10 cellular contexts compared by ENCODE assay signal in the genomic region with DNA sequence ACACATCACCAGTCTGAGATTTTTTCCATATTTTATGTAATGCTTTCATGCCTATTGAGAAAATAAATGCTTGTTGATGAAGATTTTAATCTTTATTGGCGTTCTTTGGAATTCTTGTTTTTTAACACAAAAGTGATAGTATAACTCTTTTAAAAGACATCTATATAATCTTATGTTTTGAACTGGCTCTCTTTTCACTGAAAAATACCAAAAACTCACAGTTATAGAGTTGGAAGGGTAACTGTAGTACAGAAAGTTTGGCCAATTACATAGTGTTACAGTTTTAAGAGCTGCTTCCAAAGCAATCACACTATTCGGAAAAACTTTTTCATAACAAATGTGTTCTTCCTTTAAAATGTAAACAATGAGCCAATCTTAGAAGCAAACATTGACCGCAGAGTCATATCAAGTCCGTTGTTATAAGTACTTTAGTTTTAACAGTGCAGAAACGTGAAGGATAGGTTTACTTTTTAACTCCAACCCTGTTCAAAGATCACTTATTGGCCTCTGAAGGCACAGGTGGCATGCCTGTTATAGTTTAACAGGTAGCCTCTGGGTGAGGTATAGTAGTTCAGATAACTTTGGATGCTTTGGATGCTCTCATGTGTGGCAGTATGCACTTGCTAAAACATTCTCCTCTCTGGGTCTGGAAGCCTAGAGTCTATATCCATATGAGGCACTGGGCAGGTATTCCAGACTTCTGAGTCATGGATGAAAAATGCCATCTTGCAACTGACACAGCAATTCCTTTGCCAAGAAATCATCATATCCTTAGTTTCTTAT. TPM values are rescaled to one million over a fixed set of nuclear protein-coding genes. Genes with fewer than 3 reads are reported as not detected.
DNase-seq lines count a peak whose midpoint lies in the region; ATAC-seq, FAIRE-seq and TF ChIP-seq lines count a peak whose summit lies in the region.
"Had no signal": no experiment of that assay in that cellular context is flagged by ENCODE, and none has a peak within 500 bp of the region (broad histone marks: within the 10 kb centered on the region; RNA-seq: fewer than 3 reads in every experiment).

No MANE protein-coding gene starts in this region.

- H3K27ac ChIP-seq in A549 (peak overlapping the region; percentile 81 to 84), IMR-90 (ENCODE audit: insufficient read depth, low read length) (peak overlapping the region; percentile 50), mesenchymal stem cell (ENCODE audit: low read length, poor library complexity, severe bottlenecking) (peak overlapping the region; percentile 92)
- H3K27ac ChIP-seq: BLaER1 had no signal

- CTCF ChIA-PET in A549 (lab: Yijun Ruan, JAX) (interaction anchor here (1.0 to 1.7 kb wide), 2 partner anchors 10 to 12 kb away, joined by 3 to 4 read pairs; no protein-coding TSS in a partner anchor), IMR-90 (lab: Yijun Ruan, JAX) (no interaction called here)

- peak overlapping the region; percentile 1; the same call in 1 of the 3 replicates for H3K4me3 ChIP-seq in A549
- H3K4me3 ChIP-seq in IMR-90 (ENCODE audit: insufficient read depth, low read depth, low read length): no peak overlapping the region; the same call in 1 of the 2 replicates
- no peak overlapping the region for H3K4me3 ChIP-seq in mesenchymal stem cell (ENCODE audit: insufficient read depth in 1 of 2, low read depth in 1 of 2, low read length in 2 of 2)
- H3K4me3 ChIP-seq: BLaER1 had no signal

- H4K20me1 ChIP-seq in IMR-90 (ENCODE audit: insufficient read depth, low read length): no peaks in the 10 kb centered on the region
- H4K20me1 ChIP-seq: BLaER1 had no signal

- no TSS peak for BruUV-seq in IMR-90 (replicated peaks; lab: Mats Ljungman, UMichigan)

- peak overlapping the region; percentile 78; the same call in 1 of the 2 replicates for H3K23ac ChIP-seq in IMR-90 (ENCODE audit: low read depth, low read length)
- no peak overlapping the region for H3K23ac ChIP-seq in mesenchymal stem cell (ENCODE audit: low read length in 2 of 2)

- peak in 1 of 2 experiments; percentile 33; a peak in 3 of 5 replicates for TF ChIP-seq RAD21 in A549 (conservative IDR thresholded peaks at IDR 0.05 in 1 of 2, IDR thresholded peaks at IDR 0.05 in 1 of 2)
- no peak for TF ChIP-seq RAD21 in IMR-90 (IDR thresholded peaks at IDR 0.05; ENCODE audit: low read length)

- intact Hi-C loops in IMR-90 (cut with micrococcal nuclease): no loop called here

- peak overlapping the region; percentile 89 for H2BK5ac ChIP-seq in IMR-90 (ENCODE audit: low read depth, low read length, poor library complexity, severe bottlenecking)
- H2BK5ac ChIP-seq in mesenchymal stem cell (ENCODE audit: low read depth, low read length, poor library complexity, severe bottlenecking): no peak overlapping the region

- ATAC-seq in A549: peak; percentile 61 to 78
- ATAC-seq in IMR-90 (ENCODE audit: low read depth): peak; percentile 74

- H3K27me3 ChIP-seq in IMR-90 (ENCODE audit: control insufficient read depth, insufficient read depth, low read length) (no peaks in the 10 kb centered on the region), mesenchymal stem cell (ENCODE audit: control insufficient read depth in 1 of 2, insufficient read depth in 1 of 2, low read length in 2 of 2) (no peaks in the 10 kb centered on the region)
- H3K27me3 ChIP-seq: BLaER1 had no signal

- H3K36me3 ChIP-seq in IMR-90 (ENCODE audit: control insufficient read depth, insufficient read depth, low read length): no peaks in the 10 kb centered on the region
- H3K36me3 ChIP-seq in mesenchymal stem cell (ENCODE audit: control insufficient read depth in 1 of 2, insufficient read depth in 2 of 2, low read depth in 1 of 2, low read length in 2 of 2): no peaks in the 10 kb centered on the region
- H3K36me3 ChIP-seq: BLaER1 had no signal

- H3K4ac ChIP-seq in IMR-90 (ENCODE audit: low read depth, low read length): peak overlapping the region; percentile 71; the same call in 1 of the 2 replicates
- no peak overlapping the region for H3K4ac ChIP-seq in mesenchymal stem cell (ENCODE audit: low read depth in 1 of 2, low read length in 2 of 2)

- dilution Hi-C loops in IMR-90 (cut with HindIII; ENCODE audit: low sequenced_read_pairs, unreplicated experiment): no loop called here

- H2BK120ac ChIP-seq in IMR-90 (ENCODE audit: low read depth, low read length) (peak overlapping the region; percentile 92), mesenchymal stem cell (ENCODE audit: low read depth, low read length) (no peak overlapping the region)

- peak; percentile 67 to 98 for DNase-seq in A549 (ENCODE audit: low read depth in 1 of 2, low spot score in 1 of 2)
- DNase-seq in IMR-90: peak; percentile 93
- DNase-seq in dermis blood vessel endothelial cell: peak; percentile 94
- DNase-seq in mesenchymal stem cell: peak; percentile 82
- no peak for DNase-seq in RPMI8226
- DNase-seq in middle frontal gyrus (ENCODE audit: extremely low spot score, low spot score): no peak
- no peak for DNase-seq in NCI-H1694 treated with DMSO at 0.1 percent for 48 hours (lab: John Stamatoyannopoulos, UW)
- no peak for DNase-seq in stimulated activated CD4-positive, alpha-beta T cell treated with anti-CD3 and anti-CD28 coated beads, Interleukin-2, amount 100 ng/mL, for 24 hours
- DNase-seq: NCI-H1436 treated with DMSO at 0.1 percent for 48 hours had no signal

- H3K79me1 ChIP-seq in IMR-90 (ENCODE audit: low read depth in 1 of 2, low read length in 2 of 2): 0 out of 4 replicates have a peak, but pooled peaks cover 0 to 3% of the 10 kb centered on the region in 2 experiments
- no peaks in the 10 kb centered on the region for H3K79me1 ChIP-seq in mesenchymal stem cell (replicated peaks; ENCODE audit: low read length, poor library complexity, severe bottlenecking)

- peak overlapping the region in 1 of 2 experiments; percentile 31 for H2BK12ac ChIP-seq in mesenchymal stem cell (ENCODE audit: low read length in 2 of 2)

- H3K4me1 ChIP-seq in A549 (peaks cover 75% of the 10 kb centered on the region), IMR-90 (ENCODE audit: control insufficient read depth, insufficient read depth, low read length) (peaks cover 8% of the 10 kb centered on the region), mesenchymal stem cell (ENCODE audit: control insufficient read depth, insufficient read depth, low read depth, low read length) (peaks cover 2% of the 10 kb centered on the region)
- H3K4me1 ChIP-seq: BLaER1 had no signal

- POLR2A ChIA-PET in A549 (lab: Yijun Ruan, JAX) (interaction anchor here (1.0 kb wide), 1 partner anchor 13 kb away, joined by 3 read pairs; a partner anchor contains a TSS), IMR-90 (lab: Charles Lee; ENCODE audit: unreplicated experiment) (no interaction called here)

- peak overlapping the region; percentile 5 for H2AFZ ChIP-seq in IMR-90 (replicated peaks; ENCODE audit: low read length, poor library complexity)
- H2AFZ ChIP-seq in mesenchymal stem cell (ENCODE audit: low read depth, low read length): no peak overlapping the region

- in situ Hi-C loops in IMR-90 (cut with MboI; ENCODE audit: low sequenced_read_pairs): no loop called here

- H3K9me1 ChIP-seq in IMR-90 (ENCODE audit: insufficient read depth, low read length): peaks cover 8% of the 10 kb centered on the region

- no peaks in the 10 kb centered on the region for H3K9me3 ChIP-seq in A549
- H3K9me3 ChIP-seq in IMR-90 (ENCODE audit: control insufficient read depth, insufficient read depth, low read length): no peaks in the 10 kb centered on the region
- no peaks in the 10 kb centered on the region for H3K9me3 ChIP-seq in mesenchymal stem cell (ENCODE audit: control insufficient read depth, low read length)
- H3K9me3 ChIP-seq: BLaER1 had no signal

- H3K9ac ChIP-seq in IMR-90 (ENCODE audit: low read depth, low read length) (no peak overlapping the region), mesenchymal stem cell (ENCODE audit: low read length) (no peak overlapping the region)
- H3K9ac ChIP-seq: BLaER1 had no signal

- TF ChIP-seq EP300 in A549 (IDR thresholded peaks at IDR 0.05): peak; percentile 86 to 90; a peak in 4 of 5 replicates

- peak overlapping the region; percentile 93 for H2BK20ac ChIP-seq in IMR-90 (ENCODE audit: low read depth, low read length)

- H3K14ac ChIP-seq in IMR-90 (replicated peaks; ENCODE audit: low read depth, low read length): peak overlapping the region; percentile 81
- H3K14ac ChIP-seq in mesenchymal stem cell (ENCODE audit: low read length in 2 of 2): no peak overlapping the region

- peak overlapping the region; percentile 60; the same call in 1 of the 2 replicates for H2AK5ac ChIP-seq in IMR-90 (ENCODE audit: low read depth, low read length)
- H2AK5ac ChIP-seq in mesenchymal stem cell (ENCODE audit: low read length, severe bottlenecking): peak overlapping the region; percentile 35

- H3K4me2 ChIP-seq in A549: peak overlapping the region; percentile 69
- H3K4me2 ChIP-seq in IMR-90 (ENCODE audit: low read depth, low read length): peak overlapping the region; percentile 93; the same call in 1 of the 2 replicates
- no peak overlapping the region for H3K4me2 ChIP-seq in mesenchymal stem cell (ENCODE audit: low read length, poor library complexity, severe bottlenecking)
- H3K4me2 ChIP-seq: BLaER1 had no signal

- 6% methylated on average over 5 of the region's 5 CpGs for whole genome bisulfite sequencing in A549 (ENCODE audit: missing lambda C conversion rate)
- WGBS in IMR-90 (ENCODE audit: extremely low coverage in 2 of 2, insufficient read length in 1 of 2), 2 experiments: no CpG with 5 or more reads among the region's 5 CpGs
- WGBS in mesenchymal stem cell: 0% methylated on average over 2 of the region's 5 CpGs

- FAIRE-seq in A549 (lab: Jason Lieb, UNC): peak; percentile 99

- TF ChIP-seq POLR2A in A549 (IDR thresholded peaks at IDR 0.05; ENCODE audit: low read length) (no peak), IMR-90 (IDR thresholded peaks at IDR 0.05; ENCODE audit: low read depth, low read length) (no peak)

- H4K8ac ChIP-seq in IMR-90 (ENCODE audit: low read depth in 2 of 2, low read length in 2 of 2): peak overlapping the region in 1 of 2 experiments; percentile 87; a peak in 3 of 4 replicates
- no peak overlapping the region for H4K8ac ChIP-seq in mesenchymal stem cell (ENCODE audit: low read length)

- H2BK15ac ChIP-seq in IMR-90 (ENCODE audit: low read depth, low read length) (peak overlapping the region; percentile 54; the same call in 1 of the 3 replicates), mesenchymal stem cell (ENCODE audit: low read depth, poor library complexity, severe bottlenecking) (no peak overlapping the region)

- peak overlapping the region; percentile 69 for H4K91ac ChIP-seq in IMR-90 (ENCODE audit: insufficient read depth, low read depth, low read length)
- H4K91ac ChIP-seq in mesenchymal stem cell (ENCODE audit: low read length): no peak overlapping the region

- TF ChIP-seq CTCF in A549 (IDR thresholded peaks at IDR 0.05) (no peak), IMR-90 (conservative IDR thresholded peaks at IDR 0.05; ENCODE audit: low read depth, low read length) (no peak)

- H2AK9ac ChIP-seq in IMR-90 (replicated peaks; ENCODE audit: low read depth, low read length, poor library complexity): no peak overlapping the region

- H3K56ac ChIP-seq in IMR-90 (ENCODE audit: extremely low read depth, insufficient read depth, low read length): peak overlapping the region; percentile 63; the same call in 1 of the 2 replicates

- H3K18ac ChIP-seq in IMR-90 (ENCODE audit: low read depth, low read length) (peak overlapping the region; percentile 90; the same call in 1 of the 2 replicates), mesenchymal stem cell (ENCODE audit: low read depth in 1 of 2, low read length in 2 of 2) (no peak overlapping the region)

- no peak overlapping the region for H4K5ac ChIP-seq in IMR-90 (ENCODE audit: low read depth, low read length)

RNA-seq across cellular contexts. Expression of a gene that starts 12.1 kb away (rescaled TPM):
- polyA plus RNA-seq in A549 (2011; rRNA removed) (132 and 168 TPM in 2 replicates), A549 (2017; fragmentation: RNase III; extraction: RNeasy Plus Mini Kit Qiagen cat#74134 plus additional on column Dnase treatment) (36.9 to 37.3 TPM (median 37.1 TPM) in 3 replicates), IMR-90 (2012; rRNA removed) (41.9 and 54.6 TPM in 2 replicates)
- polyA plus RNA-seq in A549 (2012; cell fraction: cytosol; rRNA removed): 63.1 and 77.4 TPM in 2 replicates
- 77.0 and 82.3 TPM in 2 replicates for polyA plus RNA-seq in A549 (2012; cell fraction: nucleus; rRNA removed)
- polyA minus RNA-seq in A549 (2011; rRNA and poly(A)+ RNA removed): 274 and 323 TPM in 2 replicates
- total RNA-seq in IMR-90 (2012; rRNA removed) (38.6 and 56.6 TPM in 2 replicates), dermis blood vessel endothelial cell (469 and 711 TPM in 2 replicates)
- 31.5 and 63.6 TPM in 2 replicates for polyA plus RNA-seq in IMR-90 (2012; cell fraction: cytosol; rRNA removed)
- 26.9 and 52.8 TPM in 2 replicates for polyA plus RNA-seq in IMR-90 (2012; cell fraction: nucleus; rRNA removed; ENCODE audit: low replicate concordance)
- 4.6 TPM for polyA plus RNA-seq in mesenchymal stem cell (2013, experiment 1 of 2)
- 4.7 TPM for polyA plus RNA-seq in mesenchymal stem cell (2013, experiment 2 of 2)

RNA-seq across cellular contexts. Expression of a gene that starts 56.1 kb away (rescaled TPM):
- polyA plus RNA-seq in A549 (2011; rRNA removed) (45.8 and 66.3 TPM in 2 replicates), A549 (2017; fragmentation: RNase III; extraction: RNeasy Plus Mini Kit Qiagen cat#74134 plus additional on column Dnase treatment) (204 to 221 TPM (median 204 TPM) in 3 replicates), IMR-90 (2012; rRNA removed) (27.4 and 27.9 TPM in 2 replicates)
- 105 and 161 TPM in 2 replicates for polyA plus RNA-seq in A549 (2012; cell fraction: cytosol; rRNA removed)
- 22.7 and 23.3 TPM in 2 replicates for polyA plus RNA-seq in A549 (2012; cell fraction: nucleus; rRNA removed)
- 15.3 and 16.7 TPM in 2 replicates for polyA minus RNA-seq in A549 (2011; rRNA and poly(A)+ RNA removed)
- total RNA-seq in IMR-90 (2012; rRNA removed) (5.0 and 16.1 TPM in 2 replicates), dermis blood vessel endothelial cell (14.5 and 15.4 TPM in 2 replicates)
- 10.6 and 17.5 TPM in 2 replicates for polyA plus RNA-seq in IMR-90 (2012; cell fraction: cytosol; rRNA removed)
- 2.8 and 8.7 TPM in 2 replicates for polyA plus RNA-seq in IMR-90 (2012; cell fraction: nucleus; rRNA removed; ENCODE audit: low replicate concordance)
- polyA plus RNA-seq in mesenchymal stem cell (2013, experiment 1 of 2): 34.9 TPM
- polyA plus RNA-seq in mesenchymal stem cell (2013, experiment 2 of 2): 36.0 TPM

Comparison
In these comparisons a context has a peak if more than half of its experiments do, and no peak if none do; other contexts are left out.
1. DNase-seq: peak in A549 (2 of 2), IMR-90 (single experiment), dermis blood vessel endothelial cell (single experiment) and mesenchymal stem cell (single experiment); none in RPMI8226 (single experiment), middle frontal gyrus (single experiment), NCI-H1694 treated with DMSO at 0.1 percent for 48 hours (single experiment) and stimulated activated CD4-positive, alpha-beta T cell treated with anti-CD3 and anti-CD28 coated beads, Interleukin-2, amount 100 ng/mL, for 24 hours (0 of 2).
2. Peak in every context shown above with its lines, with median percentiles within 50 percentile points of each other: H3K27ac ChIP-seq.